ENCODE assay signal across 9 cellular contexts in genomic region chr11:116732740-116733385, GRCh38. TPM values are rescaled to one million over a fixed set of nuclear protein-coding genes. Genes with fewer than 3 reads are reported as not detected.
DNase-seq lines count a peak whose midpoint lies in the region; ATAC-seq and TF ChIP-seq lines count a peak whose summit lies in the region.
"Had no signal": no experiment of that assay in that cellular context is flagged by ENCODE, and none has a peak within 500 bp of the region (broad histone marks: within the 10 kb centered on the region; RNA-seq: fewer than 3 reads in every experiment).

No MANE protein-coding gene starts in this region.

- intact Hi-C loops in CD8-positive, alpha-beta T cell (cut with DNase I, micrococcal nuclease) = loop anchor here (1.0 to 5.0 kb wide), 4 partner anchors 104 to 494 kb away; partner anchors contain the start of gene APOA1 (in 1 of the 2)
- intact Hi-C loops in PC-9 (cut with micrococcal nuclease; ENCODE audit: unreplicated experiment) (loop anchor here (2.0 to 5.0 kb wide), 2 partner anchors 374 to 494 kb away; no protein-coding TSS in a partner anchor), thyroid gland (cut with DNase I) (no loop called here)

- no peaks in the 10 kb centered on the region for H3K9me3 ChIP-seq in CD8-positive, alpha-beta T cell (ENCODE audit: low read length)
- H3K9me3 ChIP-seq in PC-9 (ENCODE audit: insufficient read depth, low read depth) = no peaks in the 10 kb centered on the region
- no peaks in the 10 kb centered on the region for H3K9me3 ChIP-seq in thyroid gland

- H3K27ac Mint-ChIP-seq in CD8-positive, alpha-beta T cell = no peak overlapping the region
- H3K27ac Mint-ChIP-seq: activated naive CD4-positive, alpha-beta T cell treated with anti-CD3 and anti-CD28 coated beads, Interleukin-2, amount 50 U/mL, for 24 hours had no signal

- ATAC-seq in CD8-positive, alpha-beta T cell = peak; percentile 93
- peak; percentile 76 for ATAC-seq in GM19372 (IDR thresholded peaks at IDR 0.05; ENCODE audit: low read depth, unreplicated experiment)

- no peaks in the 10 kb centered on the region for H3K27me3 ChIP-seq in CD8-positive, alpha-beta T cell (ENCODE audit: insufficient read depth, low read length)
- peaks cover 46% of the 10 kb centered on the region for H3K27me3 ChIP-seq in PC-9 (ENCODE audit: insufficient read depth, low read depth)
- H3K27me3 ChIP-seq in thyroid gland = no peaks in the 10 kb centered on the region

- no peaks in the 10 kb centered on the region for H3K9me3 Mint-ChIP-seq in CD8-positive, alpha-beta T cell
- H3K9me3 Mint-ChIP-seq: activated naive CD4-positive, alpha-beta T cell treated with anti-CD3 and anti-CD28 coated beads, Interleukin-2, amount 50 U/mL, for 24 hours had no signal

- H3K4me2 ChIP-seq in PC-9 = no peak overlapping the region

- H3K79me2 ChIP-seq in PC-9 (ENCODE audit: low read depth) = no peaks in the 10 kb centered on the region

- no peaks in the 10 kb centered on the region for H3K9me2 ChIP-seq in PC-9 (ENCODE audit: insufficient read depth)

- no peaks in the 10 kb centered on the region for H3K36me3 Mint-ChIP-seq in CD8-positive, alpha-beta T cell
- H3K36me3 Mint-ChIP-seq: activated naive CD4-positive, alpha-beta T cell treated with anti-CD3 and anti-CD28 coated beads, Interleukin-2, amount 50 U/mL, for 24 hours had no signal

- H2AFZ ChIP-seq in PC-9 = no peak overlapping the region

- no peaks in the 10 kb centered on the region for H3F3A ChIP-seq in PC-9 (ENCODE audit: insufficient read depth, low read depth)

- TF ChIP-seq CTCF in CD8-positive, alpha-beta T cell (IDR thresholded peaks at IDR 0.05) = peak; percentile 79
- peak; percentile 89 for TF ChIP-seq CTCF in PC-9 (conservative IDR thresholded peaks at IDR 0.05)
- TF ChIP-seq CTCF in foreskin fibroblast (IDR thresholded peaks at IDR 0.05; ENCODE audit: low read depth, low read length) = peak; percentile 81
- peak; percentile 36 to 85 (median 71) for TF ChIP-seq CTCF in thyroid gland (IDR thresholded peaks at IDR 0.05)

- WGBS in thyroid gland, 2 donors = 31 to 32% methylated on average over 18 of the region's 18 CpGs

- 0 out of 2 replicates have a peak, but pooled peaks cover 3% of the 10 kb centered on the region for H4K20me1 ChIP-seq in PC-9 (ENCODE audit: insufficient read depth)

- peak; percentile 22 to 65 (median 46) for DNase-seq in CD8-positive, alpha-beta T cell
- DNase-seq in HT-29 (ENCODE audit: low spot score) (peak; percentile 87), PC-9 (peak in 1 of 2 experiments; percentile 45), foreskin fibroblast (peak; percentile 51 to 83), occipital lobe (lab: John Stamatoyannopoulos, UW) (peak; percentile 29), thyroid gland (peak; percentile 59 to 67)
- peak; percentile 17 to 25 for DNase-seq in activated T-helper 1 cell treated with anti-CD3 and anti-CD28 coated beads, Interleukin-2, amount 50 U/mL, for 16 hours (ENCODE audit: low read depth in 1 of 2, low spot score in 1 of 2)

- no peaks in the 10 kb centered on the region for H3K36me3 ChIP-seq in CD8-positive, alpha-beta T cell (ENCODE audit: insufficient read depth, low read length)
- no peaks in the 10 kb centered on the region for H3K36me3 ChIP-seq in PC-9 (ENCODE audit: low read depth)
- no peaks in the 10 kb centered on the region for H3K36me3 ChIP-seq in thyroid gland

- TF ChIP-seq POLR2A in thyroid gland (IDR thresholded peaks at IDR 0.05) = no peak

- H3K4me1 ChIP-seq in CD8-positive, alpha-beta T cell (ENCODE audit: insufficient read depth, low read length) = no peaks in the 10 kb centered on the region
- H3K4me1 ChIP-seq in PC-9 (replicated peaks; ENCODE audit: insufficient read depth) (no peaks in the 10 kb centered on the region), thyroid gland (peaks cover 0 to 5% of the 10 kb centered on the region in 2 donors)

- H3K4me3 Mint-ChIP-seq in CD8-positive, alpha-beta T cell = no peak overlapping the region
- H3K4me3 Mint-ChIP-seq: activated naive CD4-positive, alpha-beta T cell treated with anti-CD3 and anti-CD28 coated beads, Interleukin-2, amount 50 U/mL, for 24 hours had no signal

- H3K27ac ChIP-seq in CD8-positive, alpha-beta T cell (ENCODE audit: low read depth, low read length) = no peak overlapping the region
- no peak overlapping the region for H3K27ac ChIP-seq in PC-9
- H3K27ac ChIP-seq in thyroid gland = no peak overlapping the region

- POLR2A ChIA-PET in CD8-positive, alpha-beta T cell (lab: Charles Lee) = interaction anchor here (0.9 kb wide), 1 partner anchor 8 kb away, joined by 3 read pairs; no protein-coding TSS in a partner anchor
- POLR2A ChIA-PET in PC-9 (lab: Charles Lee; ENCODE audit: unreplicated experiment) = no interaction called here

- peaks cover 10% of the 10 kb centered on the region for H3K4me1 Mint-ChIP-seq in CD8-positive, alpha-beta T cell (ENCODE audit: low read depth)

- BruUV-seq in PC-9 (replicated peaks; lab: Mats Ljungman, UMichigan) = no TSS peak

- H3K27me3 Mint-ChIP-seq in CD8-positive, alpha-beta T cell (ENCODE audit: low read depth) = peaks cover 3% of the 10 kb centered on the region
- H3K27me3 Mint-ChIP-seq: activated naive CD4-positive, alpha-beta T cell treated with anti-CD3 and anti-CD28 coated beads, Interleukin-2, amount 50 U/mL, for 24 hours had no signal

- H3K4me3 ChIP-seq in CD8-positive, alpha-beta T cell (ENCODE audit: low read depth, low read length) = no peak overlapping the region
- H3K4me3 ChIP-seq in PC-9 = no peak overlapping the region
- H3K4me3 ChIP-seq in foreskin fibroblast (ENCODE audit: low read depth in 1 of 2, low read length in 2 of 2) = no peak overlapping the region
- no peak overlapping the region for H3K4me3 ChIP-seq in thyroid gland (replicated peaks in 1 of 3)

- CTCF ChIA-PET in CD8-positive, alpha-beta T cell (lab: Charles Lee) = interaction anchor here (0.7 to 2.7 kb wide), 17 partner anchors 8 to 494 kb away, joined by 3 to 21 read pairs (median 3); partner anchors contain the start of gene APOC3
- CTCF ChIA-PET in PC-9 (lab: Charles Lee) = interaction anchor here (0.5 to 0.8 kb wide), 2 partner anchors 17 to 373 kb away, joined by 4 to 7 read pairs; no protein-coding TSS in a partner anchor

RNA-seq across cellular contexts. Expression of gene BUD13, which starts 39.9 kb away (rescaled TPM):
- 10 to 100 TPM; 12.5 TPM for total RNA-seq in CD8-positive, alpha-beta T cell
- total RNA-seq in HT-29 (2014; rRNA removed; shearing (Covaris generic)) = 21.7 and 22.1 TPM in 2 replicates
- total RNA-seq in PC-9 (2021) = 13.5 and 16.4 TPM in 2 replicates
- total RNA-seq in occipital lobe = 15.4 TPM
- 10 to 100 TPM; 15.2 to 18.7 (median 17.8) TPM for total RNA-seq in thyroid gland

RNA-seq across cellular contexts. Expression of gene ZPR1, which starts 55.0 kb away (rescaled TPM):
- 100 to 1,000 TPM; 132 to 134 TPM for total RNA-seq in CD8-positive, alpha-beta T cell
- 56.3 and 60.7 TPM in 2 replicates for total RNA-seq in HT-29 (2014; rRNA removed; shearing (Covaris generic))
- 29.6 and 33.0 TPM in 2 replicates for total RNA-seq in PC-9 (2021)
- 39.6 TPM for total RNA-seq in occipital lobe
- total RNA-seq in thyroid gland = 10 to 100 TPM; 23.5 to 39.5 (median 24.0) TPM

RNA-seq across cellular contexts. Expression of gene APOA5, which starts 58.8 kb away (rescaled TPM):
- total RNA-seq in CD8-positive, alpha-beta T cell = not detected
- not detected in 2 replicates for total RNA-seq in HT-29 (2014; rRNA removed; shearing (Covaris generic))
- total RNA-seq in PC-9 (2021) (not detected in 2 replicates), occipital lobe (not detected), thyroid gland (not detected)
